1 cellular context compared by ENCODE assay signal in the genomic region with DNA sequence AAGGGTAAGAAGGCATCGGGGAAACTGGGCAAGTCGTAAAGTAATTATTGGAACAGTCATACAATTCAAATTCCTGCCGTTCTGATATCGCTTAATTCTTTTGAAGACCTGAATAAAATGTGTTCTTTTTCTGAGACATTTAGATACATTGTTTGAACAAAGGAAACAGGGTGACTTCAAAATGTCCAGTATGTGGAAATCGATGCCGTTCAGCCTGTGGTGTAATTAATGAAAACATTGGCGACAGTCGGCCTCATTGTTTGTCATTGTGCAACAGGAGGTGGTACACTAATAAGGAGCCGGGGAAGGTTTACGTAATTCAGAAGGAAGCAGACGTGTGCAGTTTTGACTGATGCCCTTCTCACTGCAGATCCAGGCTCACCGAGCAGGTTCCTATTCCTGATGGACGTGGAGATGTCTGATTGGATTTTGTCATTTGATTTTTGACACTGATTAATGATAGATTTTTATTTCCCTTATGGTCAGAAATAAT.
TF ChIP-seq lines count a peak whose summit lies in the region.

No MANE protein-coding gene starts in this region.

TF ChIP-seq in HepG2, 621 proteins besides CTCF, POLR2A, EP300 and RAD21 (continued from another document and continues in another):
- TF ChIP-seq, protein P1, sequence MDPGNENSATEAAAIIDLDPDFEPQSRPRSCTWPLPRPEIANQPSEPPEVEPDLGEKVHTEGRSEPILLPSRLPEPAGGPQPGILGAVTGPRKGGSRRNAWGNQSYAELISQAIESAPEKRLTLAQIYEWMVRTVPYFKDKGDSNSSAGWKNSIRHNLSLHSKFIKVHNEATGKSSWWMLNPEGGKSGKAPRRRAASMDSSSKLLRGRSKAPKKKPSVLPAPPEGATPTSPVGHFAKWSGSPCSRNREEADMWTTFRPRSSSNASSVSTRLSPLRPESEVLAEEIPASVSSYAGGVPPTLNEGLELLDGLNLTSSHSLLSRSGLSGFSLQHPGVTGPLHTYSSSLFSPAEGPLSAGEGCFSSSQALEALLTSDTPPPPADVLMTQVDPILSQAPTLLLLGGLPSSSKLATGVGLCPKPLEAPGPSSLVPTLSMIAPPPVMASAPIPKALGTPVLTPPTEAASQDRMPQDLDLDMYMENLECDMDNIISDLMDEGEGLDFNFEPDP (CRISPR knock-in tag; conservative IDR thresholded peaks at IDR 0.05) = 0 out of 2 replicates have a peak, but pooled peaks have one; percentile 46
- TF ChIP-seq, protein P2, sequence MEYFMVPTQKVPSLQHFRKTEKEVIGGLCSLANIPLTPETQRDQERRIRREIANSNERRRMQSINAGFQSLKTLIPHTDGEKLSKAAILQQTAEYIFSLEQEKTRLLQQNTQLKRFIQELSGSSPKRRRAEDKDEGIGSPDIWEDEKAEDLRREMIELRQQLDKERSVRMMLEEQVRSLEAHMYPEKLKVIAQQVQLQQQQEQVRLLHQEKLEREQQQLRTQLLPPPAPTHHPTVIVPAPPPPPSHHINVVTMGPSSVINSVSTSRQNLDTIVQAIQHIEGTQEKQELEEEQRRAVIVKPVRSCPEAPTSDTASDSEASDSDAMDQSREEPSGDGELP (IDR thresholded peaks at IDR 0.05; ENCODE audit: borderline replicate concordance, low read depth) = peak; percentile 25; the same call in 1 of the 2 replicates
- TF ChIP-seq ZNF20 (CRISPR knock-in tag; IDR thresholded peaks at IDR 0.05) = no peak
- TF ChIP-seq ZNF773 (CRISPR knock-in tag; IDR thresholded peaks at IDR 0.05; ENCODE audit: borderline replicate concordance) = no peak
- no peak for TF ChIP-seq HNRNPK (IDR thresholded peaks at IDR 0.05; ENCODE audit: low read depth, low read length, poor library complexity, severe bottlenecking)
- TF ChIP-seq, protein P3, sequence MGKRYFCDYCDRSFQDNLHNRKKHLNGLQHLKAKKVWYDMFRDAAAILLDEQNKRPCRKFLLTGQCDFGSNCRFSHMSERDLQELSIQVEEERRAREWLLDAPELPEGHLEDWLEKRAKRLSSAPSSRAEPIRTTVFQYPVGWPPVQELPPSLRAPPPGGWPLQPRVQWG (CRISPR knock-in tag; IDR thresholded peaks at IDR 0.05; ENCODE audit: borderline replicate concordance, low read depth) = no peak
- TF ChIP-seq JUN (CRISPR knock-in tag; IDR thresholded peaks at IDR 0.05) = peak; percentile 81
- TF ChIP-seq, protein P4, sequence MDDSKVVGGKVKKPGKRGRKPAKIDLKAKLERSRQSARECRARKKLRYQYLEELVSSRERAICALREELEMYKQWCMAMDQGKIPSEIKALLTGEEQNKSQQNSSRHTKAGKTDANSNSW (CRISPR knock-in tag; IDR thresholded peaks at IDR 0.05; ENCODE audit: borderline replicate concordance) = no peak
- TF ChIP-seq ZNF230 (CRISPR knock-in tag; IDR thresholded peaks at IDR 0.05) = peak; percentile 41; the same call in 1 of the 2 replicates
- TF ChIP-seq, protein P5, sequence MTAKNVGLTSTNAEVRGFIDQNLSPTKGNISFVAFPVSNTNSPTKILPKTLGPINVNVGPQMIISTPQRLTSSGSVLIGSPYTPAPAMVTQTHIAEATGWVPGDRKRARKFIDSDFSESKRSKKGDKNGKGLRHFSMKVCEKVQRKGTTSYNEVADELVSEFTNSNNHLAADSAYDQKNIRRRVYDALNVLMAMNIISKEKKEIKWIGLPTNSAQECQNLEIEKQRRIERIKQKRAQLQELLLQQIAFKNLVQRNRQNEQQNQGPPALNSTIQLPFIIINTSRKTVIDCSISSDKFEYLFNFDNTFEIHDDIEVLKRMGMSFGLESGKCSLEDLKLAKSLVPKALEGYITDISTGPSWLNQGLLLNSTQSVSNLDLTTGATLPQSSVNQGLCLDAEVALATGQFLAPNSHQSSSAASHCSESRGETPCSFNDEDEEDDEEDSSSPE (CRISPR knock-in tag; IDR thresholded peaks at IDR 0.05) = no peak; the same call in 1 of the 2 replicates
- TF ChIP-seq ZNF292 (CRISPR knock-in tag; IDR thresholded peaks at IDR 0.05; ENCODE audit: borderline replicate concordance, low read depth) = peak; percentile 51; the same call in 1 of the 2 replicates
- TF ChIP-seq, protein P6, sequence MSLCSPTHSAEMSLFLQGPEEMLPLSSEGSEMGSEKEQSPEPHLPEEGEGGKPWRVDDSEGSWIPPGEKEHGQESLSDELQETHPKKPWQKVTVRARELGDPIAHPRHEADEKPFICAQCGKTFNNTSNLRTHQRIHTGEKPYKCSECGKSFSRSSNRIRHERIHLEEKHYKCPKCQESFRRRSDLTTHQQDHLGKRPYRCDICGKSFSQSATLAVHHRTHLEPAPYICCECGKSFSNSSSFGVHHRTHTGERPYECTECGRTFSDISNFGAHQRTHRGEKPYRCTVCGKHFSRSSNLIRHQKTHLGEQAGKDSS (CRISPR knock-in tag; IDR thresholded peaks at IDR 0.05; ENCODE audit: borderline replicate concordance, low read depth) = no peak
- peak; percentile 85 for TF ChIP-seq HNF4G (IDR thresholded peaks at IDR 0.05; ENCODE audit: borderline replicate concordance, low read depth, low read length)
- no peak for TF ChIP-seq HNF4G (CRISPR knock-in tag; IDR thresholded peaks at IDR 0.05; ENCODE audit: borderline replicate concordance, low read depth)
- TF ChIP-seq NFE2L2 (IDR thresholded peaks at IDR 0.05; ENCODE audit: low read length) = no peak
- peak in 1 of 2 experiments; percentile 85; a peak in 2 of 4 replicates for TF ChIP-seq KLF16 (CRISPR knock-in tag; IDR thresholded peaks at IDR 0.05)
- TF ChIP-seq, protein P7, sequence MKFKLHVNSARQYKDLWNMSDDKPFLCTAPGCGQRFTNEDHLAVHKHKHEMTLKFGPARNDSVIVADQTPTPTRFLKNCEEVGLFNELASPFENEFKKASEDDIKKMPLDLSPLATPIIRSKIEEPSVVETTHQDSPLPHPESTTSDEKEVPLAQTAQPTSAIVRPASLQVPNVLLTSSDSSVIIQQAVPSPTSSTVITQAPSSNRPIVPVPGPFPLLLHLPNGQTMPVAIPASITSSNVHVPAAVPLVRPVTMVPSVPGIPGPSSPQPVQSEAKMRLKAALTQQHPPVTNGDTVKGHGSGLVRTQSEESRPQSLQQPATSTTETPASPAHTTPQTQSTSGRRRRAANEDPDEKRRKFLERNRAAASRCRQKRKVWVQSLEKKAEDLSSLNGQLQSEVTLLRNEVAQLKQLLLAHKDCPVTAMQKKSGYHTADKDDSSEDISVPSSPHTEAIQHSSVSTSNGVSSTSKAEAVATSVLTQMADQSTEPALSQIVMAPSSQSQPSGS (CRISPR knock-in tag; IDR thresholded peaks at IDR 0.05) = peak; percentile 98
- TF ChIP-seq ZNF605 (CRISPR knock-in tag; IDR thresholded peaks at IDR 0.05) = peak; percentile 59; the same call in 1 of the 2 replicates
- TF ChIP-seq, protein P8, sequence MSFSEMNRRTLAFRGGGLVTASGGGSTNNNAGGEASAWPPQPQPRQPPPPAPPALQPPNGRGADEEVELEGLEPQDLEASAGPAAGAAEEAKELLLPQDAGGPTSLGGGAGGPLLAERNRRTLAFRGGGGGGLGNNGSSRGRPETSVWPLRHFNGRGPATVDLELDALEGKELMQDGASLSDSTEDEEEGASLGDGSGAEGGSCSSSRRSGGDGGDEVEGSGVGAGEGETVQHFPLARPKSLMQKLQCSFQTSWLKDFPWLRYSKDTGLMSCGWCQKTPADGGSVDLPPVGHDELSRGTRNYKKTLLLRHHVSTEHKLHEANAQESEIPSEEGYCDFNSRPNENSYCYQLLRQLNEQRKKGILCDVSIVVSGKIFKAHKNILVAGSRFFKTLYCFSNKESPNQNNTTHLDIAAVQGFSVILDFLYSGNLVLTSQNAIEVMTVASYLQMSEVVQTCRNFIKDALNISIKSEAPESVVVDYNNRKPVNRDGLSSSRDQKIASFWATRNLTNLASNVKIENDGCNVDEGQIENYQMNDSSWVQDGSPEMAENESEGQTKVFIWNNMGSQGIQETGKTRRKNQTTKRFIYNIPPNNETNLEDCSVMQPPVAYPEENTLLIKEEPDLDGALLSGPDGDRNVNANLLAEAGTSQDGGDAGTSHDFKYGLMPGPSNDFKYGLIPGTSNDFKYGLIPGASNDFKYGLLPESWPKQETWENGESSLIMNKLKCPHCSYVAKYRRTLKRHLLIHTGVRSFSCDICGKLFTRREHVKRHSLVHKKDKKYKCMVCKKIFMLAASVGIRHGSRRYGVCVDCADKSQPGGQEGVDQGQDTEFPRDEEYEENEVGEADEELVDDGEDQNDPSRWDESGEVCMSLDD (CRISPR knock-in tag; IDR thresholded peaks at IDR 0.05; ENCODE audit: borderline replicate concordance) = no peak
- TF ChIP-seq ZBTB8A (CRISPR knock-in tag; IDR thresholded peaks at IDR 0.05; ENCODE audit: borderline replicate concordance, low read depth) = no peak
- peak; percentile 34 to 48; a peak in 3 of 4 replicates for TF ChIP-seq NR2F1 (CRISPR knock-in tag; IDR thresholded peaks at IDR 0.05)
- no peak for TF ChIP-seq ZNF24 (IDR thresholded peaks at IDR 0.05)
- TF ChIP-seq NR2C2 (CRISPR knock-in tag; IDR thresholded peaks at IDR 0.05; ENCODE audit: borderline replicate concordance) = 0 out of 2 replicates have a peak, but pooled peaks have one; percentile 58
- TF ChIP-seq PRPF4 (IDR thresholded peaks at IDR 0.05; ENCODE audit: low read depth, low read length, poor library complexity, severe bottlenecking) = no peak
- no peak for TF ChIP-seq ZNF136 (CRISPR knock-in tag; IDR thresholded peaks at IDR 0.05; ENCODE audit: low read depth)
- peak; percentile 100 for TF ChIP-seq CEBPB (IDR thresholded peaks at IDR 0.05; ENCODE audit: borderline replicate concordance, low read depth, low read length)
- TF ChIP-seq, protein P9, sequence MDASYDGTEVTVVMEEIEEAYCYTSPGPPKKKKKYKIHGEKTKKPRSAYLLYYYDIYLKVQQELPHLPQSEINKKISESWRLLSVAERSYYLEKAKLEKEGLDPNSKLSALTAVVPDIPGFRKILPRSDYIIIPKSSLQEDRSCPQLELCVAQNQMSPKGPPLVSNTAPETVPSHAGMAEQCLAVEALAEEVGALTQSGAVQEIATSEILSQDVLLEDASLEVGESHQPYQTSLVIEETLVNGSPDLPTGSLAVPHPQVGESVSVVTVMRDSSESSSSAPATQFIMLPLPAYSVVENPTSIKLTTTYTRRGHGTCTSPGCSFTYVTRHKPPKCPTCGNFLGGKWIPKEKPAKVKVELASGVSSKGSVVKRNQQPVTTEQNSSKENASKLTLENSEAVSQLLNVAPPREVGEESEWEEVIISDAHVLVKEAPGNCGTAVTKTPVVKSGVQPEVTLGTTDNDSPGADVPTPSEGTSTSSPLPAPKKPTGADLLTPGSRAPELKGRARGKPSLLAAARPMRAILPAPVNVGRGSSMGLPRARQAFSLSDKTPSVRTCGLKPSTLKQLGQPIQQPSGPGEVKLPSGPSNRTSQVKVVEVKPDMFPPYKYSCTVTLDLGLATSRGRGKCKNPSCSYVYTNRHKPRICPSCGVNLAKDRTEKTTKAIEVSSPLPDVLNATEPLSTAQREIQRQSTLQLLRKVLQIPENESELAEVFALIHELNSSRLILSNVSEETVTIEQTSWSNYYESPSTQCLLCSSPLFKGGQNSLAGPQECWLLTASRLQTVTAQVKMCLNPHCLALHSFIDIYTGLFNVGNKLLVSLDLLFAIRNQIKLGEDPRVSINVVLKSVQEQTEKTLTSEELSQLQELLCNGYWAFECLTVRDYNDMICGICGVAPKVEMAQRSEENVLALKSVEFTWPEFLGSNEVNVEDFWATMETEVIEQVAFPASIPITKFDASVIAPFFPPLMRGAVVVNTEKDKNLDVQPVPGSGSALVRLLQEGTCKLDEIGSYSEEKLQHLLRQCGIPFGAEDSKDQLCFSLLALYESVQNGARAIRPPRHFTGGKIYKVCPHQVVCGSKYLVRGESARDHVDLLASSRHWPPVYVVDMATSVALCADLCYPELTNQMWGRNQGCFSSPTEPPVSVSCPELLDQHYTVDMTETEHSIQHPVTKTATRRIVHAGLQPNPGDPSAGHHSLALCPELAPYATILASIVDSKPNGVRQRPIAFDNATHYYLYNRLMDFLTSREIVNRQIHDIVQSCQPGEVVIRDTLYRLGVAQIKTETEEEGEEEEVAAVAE (CRISPR knock-in tag; IDR thresholded peaks at IDR 0.05; ENCODE audit: borderline replicate concordance) = no peak
- TF ChIP-seq SMYD3 (CRISPR knock-in tag; IDR thresholded peaks at IDR 0.05) = no peak
- TF ChIP-seq, protein P10, sequence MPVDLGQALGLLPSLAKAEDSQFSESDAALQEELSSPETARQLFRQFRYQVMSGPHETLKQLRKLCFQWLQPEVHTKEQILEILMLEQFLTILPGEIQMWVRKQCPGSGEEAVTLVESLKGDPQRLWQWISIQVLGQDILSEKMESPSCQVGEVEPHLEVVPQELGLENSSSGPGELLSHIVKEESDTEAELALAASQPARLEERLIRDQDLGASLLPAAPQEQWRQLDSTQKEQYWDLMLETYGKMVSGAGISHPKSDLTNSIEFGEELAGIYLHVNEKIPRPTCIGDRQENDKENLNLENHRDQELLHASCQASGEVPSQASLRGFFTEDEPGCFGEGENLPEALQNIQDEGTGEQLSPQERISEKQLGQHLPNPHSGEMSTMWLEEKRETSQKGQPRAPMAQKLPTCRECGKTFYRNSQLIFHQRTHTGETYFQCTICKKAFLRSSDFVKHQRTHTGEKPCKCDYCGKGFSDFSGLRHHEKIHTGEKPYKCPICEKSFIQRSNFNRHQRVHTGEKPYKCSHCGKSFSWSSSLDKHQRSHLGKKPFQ (CRISPR knock-in tag; IDR thresholded peaks at IDR 0.05; ENCODE audit: insufficient replicate concordance) = no peak
- TF ChIP-seq, protein P11, sequence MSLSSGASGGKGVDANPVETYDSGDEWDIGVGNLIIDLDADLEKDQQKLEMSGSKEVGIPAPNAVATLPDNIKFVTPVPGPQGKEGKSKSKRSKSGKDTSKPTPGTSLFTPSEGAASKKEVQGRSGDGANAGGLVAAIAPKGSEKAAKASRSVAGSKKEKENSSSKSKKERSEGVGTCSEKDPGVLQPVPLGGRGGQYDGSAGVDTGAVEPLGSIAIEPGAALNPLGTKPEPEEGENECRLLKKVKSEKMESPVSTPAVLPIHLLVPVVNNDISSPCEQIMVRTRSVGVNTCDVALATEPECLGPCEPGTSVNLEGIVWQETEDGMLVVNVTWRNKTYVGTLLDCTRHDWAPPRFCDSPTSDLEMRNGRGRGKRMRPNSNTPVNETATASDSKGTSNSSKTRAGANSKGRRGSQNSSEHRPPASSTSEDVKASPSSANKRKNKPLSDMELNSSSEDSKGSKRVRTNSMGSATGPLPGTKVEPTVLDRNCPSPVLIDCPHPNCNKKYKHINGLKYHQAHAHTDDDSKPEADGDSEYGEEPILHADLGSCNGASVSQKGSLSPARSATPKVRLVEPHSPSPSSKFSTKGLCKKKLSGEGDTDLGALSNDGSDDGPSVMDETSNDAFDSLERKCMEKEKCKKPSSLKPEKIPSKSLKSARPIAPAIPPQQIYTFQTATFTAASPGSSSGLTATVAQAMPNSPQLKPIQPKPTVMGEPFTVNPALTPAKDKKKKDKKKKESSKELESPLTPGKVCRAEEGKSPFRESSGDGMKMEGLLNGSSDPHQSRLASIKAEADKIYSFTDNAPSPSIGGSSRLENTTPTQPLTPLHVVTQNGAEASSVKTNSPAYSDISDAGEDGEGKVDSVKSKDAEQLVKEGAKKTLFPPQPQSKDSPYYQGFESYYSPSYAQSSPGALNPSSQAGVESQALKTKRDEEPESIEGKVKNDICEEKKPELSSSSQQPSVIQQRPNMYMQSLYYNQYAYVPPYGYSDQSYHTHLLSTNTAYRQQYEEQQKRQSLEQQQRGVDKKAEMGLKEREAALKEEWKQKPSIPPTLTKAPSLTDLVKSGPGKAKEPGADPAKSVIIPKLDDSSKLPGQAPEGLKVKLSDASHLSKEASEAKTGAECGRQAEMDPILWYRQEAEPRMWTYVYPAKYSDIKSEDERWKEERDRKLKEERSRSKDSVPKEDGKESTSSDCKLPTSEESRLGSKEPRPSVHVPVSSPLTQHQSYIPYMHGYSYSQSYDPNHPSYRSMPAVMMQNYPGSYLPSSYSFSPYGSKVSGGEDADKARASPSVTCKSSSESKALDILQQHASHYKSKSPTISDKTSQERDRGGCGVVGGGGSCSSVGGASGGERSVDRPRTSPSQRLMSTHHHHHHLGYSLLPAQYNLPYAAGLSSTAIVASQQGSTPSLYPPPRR (CRISPR knock-in tag; IDR thresholded peaks at IDR 0.05; ENCODE audit: borderline replicate concordance) = peak; percentile 87; the same call in 1 of the 2 replicates
- TF ChIP-seq ZNF33A (CRISPR knock-in tag; IDR thresholded peaks at IDR 0.05; ENCODE audit: borderline replicate concordance) = no peak
- TF ChIP-seq ZSCAN30 (CRISPR knock-in tag; IDR thresholded peaks at IDR 0.05) = no peak
